ENCODE assay signal across 8 cellular contexts in genomic region chr19:8444677-8445487, GRCh38.
DNase-seq lines count a peak whose midpoint lies in the region; ATAC-seq and TF ChIP-seq lines count a peak whose summit lies in the region.

HNRNPM (plus strand) TSS chr19:8444975; CDS start chr19:8444999, 24 bp downstream.

- no peak for TF ChIP-seq CTCF in AG09319 (IDR thresholded peaks at IDR 0.05; ENCODE audit: low read depth, low read length)

- ATAC-seq in GM19035 (IDR thresholded peaks at IDR 0.05; ENCODE audit: unreplicated experiment) (peak; percentile 87), HG03354 (IDR thresholded peaks at IDR 0.05; ENCODE audit: poor library complexity, severe bottlenecking, unreplicated experiment) (peak; percentile 88)

- peak; percentile 93 for DNase-seq in AG09319 (ENCODE audit: extremely low read depth, low read depth)
- DNase-seq in NCI-H446 treated with DMSO at 0.1 percent for 48 hours (lab: John Stamatoyannopoulos, UW): peak; percentile 94
- peak; percentile 100 for DNase-seq in activated CD4-positive, CD25-positive, alpha-beta regulatory T cell treated with anti-CD3 and anti-CD28 coated beads, Interleukin-2, amount 50 U/mL, for 72 hours
- peak; percentile 68 to 92 for DNase-seq in cerebellar nuclear complex (lab: John Stamatoyannopoulos, UW)
- peak; percentile 100 for DNase-seq in islet precursor cell
- DNase-seq in stimulated activated CD4-positive, alpha-beta T cell treated with anti-CD3 and anti-CD28 coated beads, Interleukin-12 subunit alpha, Interleukin-12 subunit beta, amount 100 ng/mL, for 48 hours (ENCODE audit: low read depth in 2 of 3, low spot score in 1 of 3): peak; percentile 99 to 100 (median 100)

Comparison
In these comparisons a context has a peak if more than half of its experiments do, and no peak if none do; other contexts are left out.
1. Peak in every context shown above with its lines: DNase-seq and ATAC-seq.